ENCODE assay signal across 8 cellular contexts in genomic region chr20:63956664-63957003, GRCh38. TPM values are rescaled to one million over a fixed set of nuclear protein-coding genes. Genes with fewer than 3 reads are reported as not detected.
DNase-seq lines count a peak whose midpoint lies in the region; FAIRE-seq and TF ChIP-seq lines count a peak whose summit lies in the region.

No MANE protein-coding gene starts in this region.

- CTCF ChIA-PET in endothelial cell of umbilical vein (lab: Charles Lee): interaction anchor here (0.7 to 1.7 kb wide), 11 partner anchors 12 to 419 kb away, joined by 3 to 9 read pairs (median 5); partner anchors contain the start of genes PRPF6 and TPD52L2

- no peak overlapping the region for H3K14ac ChIP-seq in trophoblast cell (ENCODE audit: low read length)

- dilution Hi-C loops in endothelial cell of umbilical vein (cut with MboI; ENCODE audit: extremely low pct_ligation_motif_present, low sequenced_read_pairs): no loop called here

- DNase-seq in activated T-cell treated with anti-CD3 and anti-CD28 coated beads, Interleukin-2, amount 50 U/mL, for 24 hours: no peak
- no peak for DNase-seq in activated T-cell treated with anti-CD3 and anti-CD28 coated beads, Interleukin-2, amount 50 U/mL, for 1 hour
- DNase-seq in MM.1S (no peak), endothelial cell of umbilical vein (ENCODE audit: low read depth, low spot score) (no peak), trophoblast cell (no peak), GM19239 (ENCODE audit: insufficient read length, low spot score) (no peak), kidney tubule cell (ENCODE audit: low spot score) (no peak), GM20000 (ENCODE audit: low spot score) (no peak)

- H4K91ac ChIP-seq in trophoblast cell (ENCODE audit: low read depth, low read length): peak overlapping the region; percentile 48

- no peak overlapping the region for H3K23ac ChIP-seq in trophoblast cell (ENCODE audit: low read length)

- H3K27me3 Mint-ChIP-seq in activated T-cell treated with anti-CD3 and anti-CD28 coated beads, Interleukin-2, amount 50 U/mL, for 24 hours: no peaks in the 10 kb centered on the region

- H3K27me3 ChIP-seq in MM.1S (replicated peaks; ENCODE audit: insufficient read depth, low read length) (no peaks in the 10 kb centered on the region), endothelial cell of umbilical vein (ENCODE audit: control insufficient read depth in 2 of 2, insufficient read depth in 2 of 2, low read length in 2 of 2) (no peaks in the 10 kb centered on the region), trophoblast cell (ENCODE audit: insufficient read depth, low read length) (no peaks in the 10 kb centered on the region)

- peak overlapping the region; percentile 77 for H3K4me3 Mint-ChIP-seq in activated T-cell treated with anti-CD3 and anti-CD28 coated beads, Interleukin-2, amount 50 U/mL, for 24 hours

- peak overlapping the region; percentile 94 for H3K27ac Mint-ChIP-seq in activated T-cell treated with anti-CD3 and anti-CD28 coated beads, Interleukin-2, amount 50 U/mL, for 24 hours

- H3K9me3 Mint-ChIP-seq in activated T-cell treated with anti-CD3 and anti-CD28 coated beads, Interleukin-2, amount 50 U/mL, for 24 hours: no peaks in the 10 kb centered on the region

- no peaks in the 10 kb centered on the region for H3K9me3 ChIP-seq in MM.1S (replicated peaks; ENCODE audit: insufficient read depth, low read length)
- no peaks in the 10 kb centered on the region for H3K9me3 ChIP-seq in endothelial cell of umbilical vein (replicated peaks; ENCODE audit: control insufficient read depth, insufficient read depth, low read length)
- H3K9me3 ChIP-seq in trophoblast cell (ENCODE audit: insufficient read depth, low read depth, low read length): peaks cover under 1% of the 10 kb centered on the region

- FAIRE-seq in endothelial cell of umbilical vein (lab: Jason Lieb, UNC): no peak
- no peak for FAIRE-seq in GM19239 (lab: Jason Lieb, UNC)

- H3K4me3 ChIP-seq in MM.1S (ENCODE audit: low read length): peak overlapping the region; percentile 81
- H3K4me3 ChIP-seq in endothelial cell of umbilical vein (replicated peaks in 1 of 3; ENCODE audit: insufficient read depth in 1 of 3, low read depth in 1 of 3, low read length in 3 of 3): peak overlapping the region; percentile 16 to 38 (median 36)
- peak overlapping the region; percentile 63 for H3K4me3 ChIP-seq in trophoblast cell (ENCODE audit: low read depth, low read length)

- H3K27ac ChIP-seq in MM.1S (ENCODE audit: low read length): peak overlapping the region; percentile 82
- peak overlapping the region; percentile 42 for H3K27ac ChIP-seq in endothelial cell of umbilical vein (ENCODE audit: insufficient read depth, low read depth, low read length)
- H3K27ac ChIP-seq in trophoblast cell (ENCODE audit: low read depth, low read length): no peak overlapping the region

- POLR2A ChIA-PET in endothelial cell of umbilical vein (lab: Charles Lee): interaction anchor here (0.6 kb wide), 1 partner anchor 382 kb away, joined by 5 read pairs; the partner anchor contains the start of gene HELZ2

- H3K36me3 Mint-ChIP-seq in activated T-cell treated with anti-CD3 and anti-CD28 coated beads, Interleukin-2, amount 50 U/mL, for 24 hours (ENCODE audit: low read depth): peaks cover 36% of the 10 kb centered on the region

- no peak overlapping the region for H2BK12ac ChIP-seq in trophoblast cell (ENCODE audit: low read length)

- H3K4me1 ChIP-seq in MM.1S (ENCODE audit: low read length) (peaks cover 32% of the 10 kb centered on the region), endothelial cell of umbilical vein (ENCODE audit: control insufficient read depth, extremely low read depth, insufficient read depth, low read length) (peaks cover 10% of the 10 kb centered on the region), trophoblast cell (ENCODE audit: control insufficient read depth in 1 of 2, insufficient read depth in 2 of 2, low read length in 2 of 2) (peaks cover 18 to 23% of the 10 kb centered on the region in 2 experiments)

- H2AFZ ChIP-seq in MM.1S (ENCODE audit: low read length): peak overlapping the region; percentile 83
- no peak overlapping the region for H2AFZ ChIP-seq in endothelial cell of umbilical vein (ENCODE audit: low read depth, low read length)
- H2AFZ ChIP-seq in trophoblast cell (ENCODE audit: insufficient read depth, low read length, poor library complexity): peak overlapping the region; percentile 53

- no peak overlapping the region for H2BK5ac ChIP-seq in trophoblast cell (ENCODE audit: low read depth, low read length, poor library complexity)

- peaks cover 45% of the 10 kb centered on the region for H3K4me1 Mint-ChIP-seq in activated T-cell treated with anti-CD3 and anti-CD28 coated beads, Interleukin-2, amount 50 U/mL, for 24 hours (ENCODE audit: low read depth)

- H3K79me2 ChIP-seq in MM.1S (ENCODE audit: low read length): peaks cover 46% of the 10 kb centered on the region
- peaks cover 37% of the 10 kb centered on the region for H3K79me2 ChIP-seq in endothelial cell of umbilical vein (ENCODE audit: control insufficient read depth, insufficient read depth, low read length)
- peaks cover 20% of the 10 kb centered on the region for H3K79me2 ChIP-seq in trophoblast cell (ENCODE audit: control insufficient read depth, insufficient read depth, low read length, poor library complexity)

- H2BK120ac ChIP-seq in trophoblast cell (ENCODE audit: insufficient read depth, low read length, poor library complexity): no peak overlapping the region

- no peak overlapping the region for H2AK5ac ChIP-seq in trophoblast cell (ENCODE audit: low read length)

- H4K20me1 ChIP-seq in MM.1S (ENCODE audit: insufficient read depth, low read length) (0 out of 2 replicates have a peak, but pooled peaks cover 5% of the 10 kb centered on the region), endothelial cell of umbilical vein (replicated peaks; ENCODE audit: control insufficient read depth, extremely low read depth, insufficient read depth, low read length) (no peaks in the 10 kb centered on the region)

- H3K9me2 ChIP-seq in MM.1S (replicated peaks; ENCODE audit: insufficient read depth, low read length): no peaks in the 10 kb centered on the region

- peak overlapping the region; percentile 84 for H3K9ac ChIP-seq in MM.1S (ENCODE audit: low read length)
- H3K9ac ChIP-seq in endothelial cell of umbilical vein (replicated peaks; ENCODE audit: extremely low read depth, insufficient read depth, low read length): peak overlapping the region; percentile 19
- no peak overlapping the region for H3K9ac ChIP-seq in trophoblast cell (ENCODE audit: low read length)

- H3K18ac ChIP-seq in trophoblast cell (ENCODE audit: low read length): no peak overlapping the region

- no TSS peak for BruUV-seq in endothelial cell of umbilical vein (replicated peaks; lab: Mats Ljungman, UMichigan)

- H3K4ac ChIP-seq in trophoblast cell (ENCODE audit: low read depth, low read length): no peak overlapping the region

- H3K79me1 ChIP-seq in trophoblast cell (ENCODE audit: low read length): peaks cover 10% of the 10 kb centered on the region

- peak overlapping the region; percentile 95 for H3K4me2 ChIP-seq in MM.1S (ENCODE audit: low read depth, low read length)
- H3K4me2 ChIP-seq in endothelial cell of umbilical vein (ENCODE audit: insufficient read depth, low read length): peak overlapping the region; percentile 21
- H3K4me2 ChIP-seq in trophoblast cell (ENCODE audit: low read length): peak overlapping the region; percentile 92

- WGBS in trophoblast cell (ENCODE audit: extremely low coverage, insufficient coverage, insufficient read length): no CpG with 5 or more reads among the region's 15 CpGs

- H3K36me3 ChIP-seq in MM.1S (replicated peaks; ENCODE audit: insufficient read depth, low read length): no peaks in the 10 kb centered on the region
- peaks cover 0 to 16% of the 10 kb centered on the region in 2 experiments for H3K36me3 ChIP-seq in endothelial cell of umbilical vein (ENCODE audit: control insufficient read depth in 2 of 2, extremely low read depth in 1 of 2, insufficient read depth in 2 of 2, low read length in 2 of 2)
- peaks cover 23 to 27% of the 10 kb centered on the region in 2 experiments for H3K36me3 ChIP-seq in trophoblast cell (ENCODE audit: control insufficient read depth in 1 of 2, insufficient read depth in 2 of 2, low read length in 2 of 2)

- H4K8ac ChIP-seq in trophoblast cell (ENCODE audit: low read depth, low read length): no peak overlapping the region

- H4K12ac ChIP-seq in trophoblast cell (ENCODE audit: low read depth, low read length): no peak overlapping the region

- H3F3A ChIP-seq in MM.1S (ENCODE audit: insufficient read depth, low read length): peaks cover 22% of the 10 kb centered on the region

- TF ChIP-seq POLR2A in endothelial cell of umbilical vein (IDR thresholded peaks at IDR 0.05; ENCODE audit: low read depth, low read length): no peak

- TF ChIP-seq CTCF in MM.1S (IDR thresholded peaks at IDR 0.05; ENCODE audit: low read length) (no peak), endothelial cell of umbilical vein (IDR thresholded peaks at IDR 0.05; ENCODE audit: extremely low read depth in 1 of 2, insufficient read depth in 1 of 2, low read depth in 1 of 2, low read length in 2 of 2) (no peak), GM20000 (IDR thresholded peaks at IDR 0.05; ENCODE audit: extremely low read depth, missing control alignments) (no peak)

- no peaks in the 10 kb centered on the region for H3K9me1 ChIP-seq in endothelial cell of umbilical vein (replicated peaks; ENCODE audit: control insufficient read depth, extremely low read depth, insufficient read depth, low read length)

- intact Hi-C loops in endothelial cell of umbilical vein (cut with micrococcal nuclease): loop anchor here (1.0 to 5.0 kb wide), 4 partner anchors 16 to 418 kb away; partner anchors contain the start of genes ARFRP1 and ZGPAT

RNA-seq across cellular contexts. Expression of gene UCKL1, which starts 0.4 kb away (rescaled TPM):
- 51.1 TPM in 2 replicates for total RNA-seq in endothelial cell of umbilical vein
- polyA plus RNA-seq in endothelial cell of umbilical vein: 78.8 and 113 TPM in 2 replicates
- polyA plus RNA-seq in endothelial cell of umbilical vein (2011; cell fraction: cytosol; rRNA removed): 47.3 and 58.0 TPM in 2 replicates
- 131 and 167 TPM in 2 replicates for polyA plus RNA-seq in endothelial cell of umbilical vein (2011; cell fraction: nucleus; rRNA removed)
- 27.4 and 36.1 TPM in 2 replicates for polyA plus RNA-seq in endothelial cell of umbilical vein (2012)
- polyA minus RNA-seq in endothelial cell of umbilical vein: 38.5 and 50.7 TPM in 2 replicates
- 28.2 TPM for polyA minus RNA-seq in endothelial cell of umbilical vein (2011; cell fraction: cytosol; rRNA and poly(A)+ RNA removed)
- polyA minus RNA-seq in endothelial cell of umbilical vein (2011; cell fraction: nucleus; rRNA and poly(A)+ RNA removed): 42.7 and 46.8 TPM in 2 replicates
- 28.2 and 30.1 TPM in 2 replicates for polyA plus RNA-seq in trophoblast cell (2013)

RNA-seq across cellular contexts. Expression of gene ZNF512B, which starts 13.1 kb away (rescaled TPM):
- 25.9 and 30.0 TPM in 2 replicates for total RNA-seq in endothelial cell of umbilical vein
- 8.7 and 10.0 TPM in 2 replicates for polyA plus RNA-seq in endothelial cell of umbilical vein
- 8.2 and 10.6 TPM in 2 replicates for polyA plus RNA-seq in endothelial cell of umbilical vein (2011; cell fraction: cytosol; rRNA removed)
- 32.4 and 36.0 TPM in 2 replicates for polyA plus RNA-seq in endothelial cell of umbilical vein (2011; cell fraction: nucleus; rRNA removed)
- 14.1 and 17.3 TPM in 2 replicates for polyA plus RNA-seq in endothelial cell of umbilical vein (2012)
- 7.2 and 8.8 TPM in 2 replicates for polyA minus RNA-seq in endothelial cell of umbilical vein
- polyA minus RNA-seq in endothelial cell of umbilical vein (2011; cell fraction: cytosol; rRNA and poly(A)+ RNA removed): 4.8 TPM
- 6.7 and 10.1 TPM in 2 replicates for polyA minus RNA-seq in endothelial cell of umbilical vein (2011; cell fraction: nucleus; rRNA and poly(A)+ RNA removed)
- 7.5 and 7.8 TPM in 2 replicates for polyA plus RNA-seq in trophoblast cell (2013)

RNA-seq across cellular contexts. Expression of gene SAMD10, which starts 22.8 kb away (rescaled TPM):
- total RNA-seq in endothelial cell of umbilical vein: 4.7 and 5.7 TPM in 2 replicates
- polyA plus RNA-seq in endothelial cell of umbilical vein: 5.3 and 6.9 TPM in 2 replicates
- 2.8 and 4.4 TPM in 2 replicates for polyA plus RNA-seq in endothelial cell of umbilical vein (2011; cell fraction: cytosol; rRNA removed)
- polyA plus RNA-seq in endothelial cell of umbilical vein (2011; cell fraction: nucleus; rRNA removed): 9.4 and 14.5 TPM in 2 replicates
- 4.0 and 6.1 TPM in 2 replicates for polyA plus RNA-seq in endothelial cell of umbilical vein (2012)
- polyA minus RNA-seq in endothelial cell of umbilical vein: 1.1 and 3.2 TPM in 2 replicates
- 4.7 TPM for polyA minus RNA-seq in endothelial cell of umbilical vein (2011; cell fraction: cytosol; rRNA and poly(A)+ RNA removed)
- 1.8 and 2.5 TPM in 2 replicates for polyA minus RNA-seq in endothelial cell of umbilical vein (2011; cell fraction: nucleus; rRNA and poly(A)+ RNA removed)
- 4.3 and 4.5 TPM in 2 replicates for polyA plus RNA-seq in trophoblast cell (2013)

RNA-seq across cellular contexts. Expression of gene PRPF6, which starts 24.3 kb away (rescaled TPM):
- 64.2 and 67.4 TPM in 2 replicates for total RNA-seq in endothelial cell of umbilical vein
- 27.1 and 35.3 TPM in 2 replicates for polyA plus RNA-seq in endothelial cell of umbilical vein
- 47.9 and 49.4 TPM in 2 replicates for polyA plus RNA-seq in endothelial cell of umbilical vein (2011; cell fraction: cytosol; rRNA removed)
- 53.5 and 53.7 TPM in 2 replicates for polyA plus RNA-seq in endothelial cell of umbilical vein (2011; cell fraction: nucleus; rRNA removed)
- 54.7 and 59.8 TPM in 2 replicates for polyA plus RNA-seq in endothelial cell of umbilical vein (2012)
- polyA minus RNA-seq in endothelial cell of umbilical vein: 54.7 and 61.4 TPM in 2 replicates
- 34.2 TPM for polyA minus RNA-seq in endothelial cell of umbilical vein (2011; cell fraction: cytosol; rRNA and poly(A)+ RNA removed)
- 20.4 and 23.1 TPM in 2 replicates for polyA minus RNA-seq in endothelial cell of umbilical vein (2011; cell fraction: nucleus; rRNA and poly(A)+ RNA removed)
- polyA plus RNA-seq in trophoblast cell (2013): 45.4 and 45.8 TPM in 2 replicates

Comparison
In these comparisons a context has a peak if more than half of its experiments do, and no peak if none do; other contexts are left out.
1. H3K4me2 ChIP-seq: peak in every context shown above with its lines; median percentile 95 in MM.1S; 92 in trophoblast cell; 21 in endothelial cell of umbilical vein.